Comparison of ENCODE assay signal across 19 cellular contexts in the genomic region with DNA sequence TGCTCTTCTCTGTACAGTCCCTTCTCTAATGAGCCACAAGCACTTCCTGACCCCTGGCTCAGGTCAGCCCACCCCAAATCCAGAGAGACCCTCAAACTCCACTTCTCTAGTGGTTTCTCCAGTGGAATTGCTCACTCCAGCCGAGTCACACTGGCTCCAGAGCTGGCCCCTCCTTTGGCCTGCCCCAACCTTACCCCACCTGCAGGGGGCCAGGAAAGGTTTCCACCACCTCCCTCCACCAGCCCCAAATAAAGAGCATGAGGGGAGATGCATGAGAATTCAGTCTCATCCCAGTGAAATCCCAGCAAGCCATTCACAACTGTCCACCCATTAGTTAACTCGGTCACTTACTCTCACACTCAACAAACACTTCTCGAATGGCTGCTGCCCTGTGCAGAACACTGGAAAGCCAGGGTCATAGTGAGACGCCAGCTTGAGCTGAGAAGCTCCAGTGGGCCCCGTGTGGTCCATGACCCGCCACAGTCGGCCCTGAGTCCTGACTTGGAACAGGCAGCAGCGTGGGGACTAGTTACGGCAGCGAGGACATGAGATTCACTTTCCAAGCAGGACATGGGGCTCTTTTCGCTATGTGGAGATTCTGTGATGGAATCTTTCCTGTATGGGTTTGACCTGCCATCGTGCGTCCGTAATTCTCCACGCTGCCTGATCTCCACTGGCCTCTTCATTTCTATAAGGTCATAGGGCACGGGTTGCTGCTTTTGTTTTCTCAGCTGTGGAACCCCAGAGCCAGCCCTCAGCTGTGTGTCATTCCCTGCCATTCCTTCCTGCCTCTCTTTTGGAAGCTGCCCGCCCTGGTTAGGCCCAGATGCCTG. TPM values are rescaled to one million over a fixed set of nuclear protein-coding genes. Genes with fewer than 3 reads are reported as not detected.
A peak's percentile ranks its signal among the peaks of the same experiment; 100 is the strongest.
DNase-seq lines count a peak whose midpoint lies in the region; ATAC-seq and TF ChIP-seq lines count a peak whose summit lies in the region.
"Had no signal": no experiment of that assay in that cellular context is flagged by ENCODE, and none has a peak within 500 bp of the region (broad histone marks: within the 10 kb centered on the region; RNA-seq: fewer than 3 reads in every experiment).

No MANE protein-coding gene starts in this region.

- H3K4me2 ChIP-seq in H9 (ENCODE audit: insufficient read depth, insufficient read length, low read length) = no peak overlapping the region

- no peak overlapping the region for H2BK5ac ChIP-seq in H9 (ENCODE audit: insufficient read length, low read length)

- H3K36me3 Mint-ChIP-seq in H9 (ENCODE audit: insufficient read depth in 1 of 3, low read depth in 3 of 3) = no peaks in the 10 kb centered on the region; a peak in 1 of 7 replicates
- H3K36me3 Mint-ChIP-seq in activated naive CD8-positive, alpha-beta T cell treated with anti-CD3 and anti-CD28 coated beads, Interleukin-2, amount 50 U/mL, for 24 hours (ENCODE audit: low read depth) = no peaks in the 10 kb centered on the region
- H3K36me3 Mint-ChIP-seq: stimulated activated memory B cell treated with anti-CD40 and anti-IgM and Interleukin-4, amounts not matched to agents 10 μg/mL and 1 μg/mL and 100 μg/mL, for 72 hours had no signal

- H3K4me1 Mint-ChIP-seq in H9 = peaks cover 45 to 67% of the 10 kb centered on the region in 2 experiments
- peaks cover 13% of the 10 kb centered on the region for H3K4me1 Mint-ChIP-seq in activated naive CD8-positive, alpha-beta T cell treated with anti-CD3 and anti-CD28 coated beads, Interleukin-2, amount 50 U/mL, for 24 hours

- H2BK20ac ChIP-seq in H9 (ENCODE audit: low read depth, low read length, poor library complexity, severe bottlenecking) = no peak overlapping the region

- no peak overlapping the region for H3K56ac ChIP-seq in H9 (ENCODE audit: insufficient read length, low read depth, low read length)

- H2BK15ac ChIP-seq in H9 (ENCODE audit: low read depth, low read length) = no peak overlapping the region

- no peak overlapping the region for H3K27ac ChIP-seq in H9 (ENCODE audit: insufficient read length, low read depth, low read length)
- H3K27ac ChIP-seq: epithelial cell of prostate, pancreas had no signal

- no peak overlapping the region for H2AFZ ChIP-seq in H9 (ENCODE audit: low read length)

- H3K79me1 ChIP-seq in H9 (ENCODE audit: insufficient read depth, low read depth, low read length, poor library complexity, severe bottlenecking) = no peaks in the 10 kb centered on the region

- no peaks in the 10 kb centered on the region for H4K20me1 ChIP-seq in H9 (ENCODE audit: control insufficient read depth, insufficient read depth, insufficient read length)

- H2BK120ac ChIP-seq in H9 (ENCODE audit: low read depth, low read length, poor library complexity, severe bottlenecking) = no peak overlapping the region

- no peak overlapping the region for H3K23ac ChIP-seq in H9 (ENCODE audit: insufficient read length, low read depth, low read length)

- H3K27me3 Mint-ChIP-seq in H9 (ENCODE audit: low read depth) = peaks cover 26% of the 10 kb centered on the region
- H3K27me3 Mint-ChIP-seq in activated naive CD8-positive, alpha-beta T cell treated with anti-CD3 and anti-CD28 coated beads, Interleukin-2, amount 50 U/mL, for 24 hours = no peaks in the 10 kb centered on the region

- TF ChIP-seq CTCF in BE2C (IDR thresholded peaks at IDR 0.05; ENCODE audit: low read depth, low read length) (peak; percentile 37), H9 (conservative IDR thresholded peaks at IDR 0.05) (peak; percentile 43; the same call in 1 of the 3 replicates), kidney epithelial cell (IDR thresholded peaks at IDR 0.05; ENCODE audit: insufficient read depth, low read length, poor library complexity, severe bottlenecking) (peak; percentile 19)

- no peak overlapping the region for H4K8ac ChIP-seq in H9 (replicated peaks; ENCODE audit: insufficient read length, low read depth, low read length)

- no peaks in the 10 kb centered on the region for H3K79me2 ChIP-seq in H9 (ENCODE audit: insufficient read depth, low read length)

- H3K4me3 Mint-ChIP-seq in H9 = peak overlapping the region in 1 of 2 experiments; percentile 33; a peak in 1 of 5 replicates
- no peak overlapping the region for H3K4me3 Mint-ChIP-seq in activated naive CD8-positive, alpha-beta T cell treated with anti-CD3 and anti-CD28 coated beads, Interleukin-2, amount 50 U/mL, for 24 hours
- H3K4me3 Mint-ChIP-seq: CD4-positive, alpha-beta T cell; stimulated activated memory B cell treated with anti-CD40 and anti-IgM and Interleukin-4, amounts not matched to agents 10 μg/mL and 1 μg/mL and 100 μg/mL, for 72 hours had no signal

- no peak overlapping the region for H3K9ac ChIP-seq in H9 (ENCODE audit: extremely low read depth, insufficient read length, low read length)

- no peak overlapping the region for H4K5ac ChIP-seq in H9 (ENCODE audit: insufficient read length, low read depth, low read length)

- H3K27me3 ChIP-seq in BE2C (no peaks in the 10 kb centered on the region), H9 (ENCODE audit: insufficient read depth, low read length) (no peaks in the 10 kb centered on the region), kidney epithelial cell (ENCODE audit: control insufficient read depth, insufficient read depth, low read length) (peaks cover 14% of the 10 kb centered on the region)
- H3K27me3 ChIP-seq: pancreas had no signal

- H3K4me3 ChIP-seq in BE2C (ENCODE audit: low read depth, low read length) (no peak overlapping the region), kidney epithelial cell (ENCODE audit: low read depth, low read length) (no peak overlapping the region)
- H3K4me3 ChIP-seq: HAP-1, pancreas had no signal

- DNase-seq in BE2C (no peak), H9 (no peak), kidney epithelial cell (ENCODE audit: low read depth) (no peak), COR-L47 (lab: John Stamatoyannopoulos, UW) (no peak), AG08395 (ENCODE audit: low spot score) (no peak)
- no peak for DNase-seq in activated naive CD8-positive, alpha-beta T cell treated with anti-CD3 and anti-CD28 coated beads, Interleukin-2, amount 50 U/mL, for 24 hours
- DNase-seq: activated CD4-positive, alpha-beta T cell treated with anti-CD3 and anti-CD28 coated beads for 4 hours; CD4-positive, alpha-beta T cell; hippocampal formation; mammary epithelial cell; NCI-H2081 treated with DMSO at 0.1 percent for 48 hours; stimulated activated CD4-positive, alpha-beta T cell treated with anti-CD3 and anti-CD28 coated beads, Interleukin-1b, Interleukin-23, amount 100 ng/mL, for 48 hours; SW 1271 had no signal

- H3K4me1 ChIP-seq in BE2C = peaks cover 11% of the 10 kb centered on the region
- peaks cover 6% of the 10 kb centered on the region; the same call in 1 of the 2 replicates for H3K4me1 ChIP-seq in H9 (ENCODE audit: insufficient read depth, low read length)
- H3K4me1 ChIP-seq: HAP-1, pancreas had no signal

- no CpG with 5 or more reads among the region's 17 CpGs for WGBS in H9 (ENCODE audit: extremely low coverage, insufficient read length, low lambda C conversion rate)

- no peak overlapping the region for H2AK5ac ChIP-seq in H9 (ENCODE audit: insufficient read length, low read length)

- no peak overlapping the region for H4K91ac ChIP-seq in H9 (ENCODE audit: insufficient read length, low read depth, low read length)

- no peak overlapping the region for H3K18ac ChIP-seq in H9 (ENCODE audit: insufficient read length, low read depth, low read length)

- no peak overlapping the region for H3K4ac ChIP-seq in H9 (ENCODE audit: low read depth, low read length)

- H3K9me3 Mint-ChIP-seq in H9 = no peaks in the 10 kb centered on the region
- no peaks in the 10 kb centered on the region for H3K9me3 Mint-ChIP-seq in activated naive CD8-positive, alpha-beta T cell treated with anti-CD3 and anti-CD28 coated beads, Interleukin-2, amount 50 U/mL, for 24 hours
- H3K9me3 Mint-ChIP-seq: CD4-positive, alpha-beta T cell; stimulated activated memory B cell treated with anti-CD40 and anti-IgM and Interleukin-4, amounts not matched to agents 10 μg/mL and 1 μg/mL and 100 μg/mL, for 72 hours had no signal

- no peaks in the 10 kb centered on the region for H3K23me2 ChIP-seq in H9 (ENCODE audit: insufficient read length, low read depth, low read length, poor library complexity, severe bottlenecking)

- H3T11ph ChIP-seq in H9 (ENCODE audit: low read length) = no peak overlapping the region

- H3K14ac ChIP-seq in H9 (ENCODE audit: insufficient read depth, low read length) = no peak overlapping the region

- H3K27ac Mint-ChIP-seq in H9 = peak overlapping the region in 1 of 3 experiments; percentile 63; a peak in 1 of 7 replicates
- H3K27ac Mint-ChIP-seq in activated naive CD8-positive, alpha-beta T cell treated with anti-CD3 and anti-CD28 coated beads, Interleukin-2, amount 50 U/mL, for 24 hours = no peak overlapping the region
- H3K27ac Mint-ChIP-seq: CD4-positive, alpha-beta T cell; stimulated activated memory B cell treated with anti-CD40 and anti-IgM and Interleukin-4, amounts not matched to agents 10 μg/mL and 1 μg/mL and 100 μg/mL, for 72 hours had no signal

- ATAC-seq in activated naive CD8-positive, alpha-beta T cell treated with anti-CD3 and anti-CD28 coated beads, Interleukin-2, amount 50 U/mL, for 24 hours = peak; percentile 20
- ATAC-seq in HG03571 (IDR thresholded peaks at IDR 0.05; ENCODE audit: unreplicated experiment) (no peak), HG03135 (IDR thresholded peaks at IDR 0.05; ENCODE audit: unreplicated experiment) (no peak)
- ATAC-seq: pancreas; stimulated activated memory B cell treated with anti-CD40 and anti-IgM and Interleukin-4, amounts not matched to agents 10 μg/mL and 1 μg/mL and 100 μg/mL, for 72 hours had no signal

- H2BK12ac ChIP-seq in H9 (ENCODE audit: insufficient read length, low read depth, low read length) = no peak overlapping the region

- H3K9me3 ChIP-seq in BE2C (no peaks in the 10 kb centered on the region), H9 (ENCODE audit: control insufficient read depth, low read depth, low read length) (no peaks in the 10 kb centered on the region)
- H3K9me3 ChIP-seq: HAP-1, pancreas had no signal

- H3K36me3 ChIP-seq in BE2C = no peaks in the 10 kb centered on the region
- H3K36me3 ChIP-seq in kidney epithelial cell (ENCODE audit: control insufficient read depth, insufficient read depth, low read length) = no peaks in the 10 kb centered on the region
- H3K36me3 ChIP-seq: HAP-1, pancreas had no signal

RNA-seq across cellular contexts. Expression of a gene that starts 44.2 kb away (rescaled TPM):
- not detected for polyA plus RNA-seq in BE2C (2012; ENCODE audit: insufficient read depth, insufficient read length, low read depth)
- total RNA-seq in H9 (2021) (0.17 and 0.20 TPM in 2 replicates), kidney epithelial cell (2.1 TPM in 1 of 2 replicates, not detected in the other)
- total RNA-seq: CD4-positive, alpha-beta T cell had no signal
- polyA plus RNA-seq: mammary epithelial cell had no signal
